In the genomic region with DNA sequence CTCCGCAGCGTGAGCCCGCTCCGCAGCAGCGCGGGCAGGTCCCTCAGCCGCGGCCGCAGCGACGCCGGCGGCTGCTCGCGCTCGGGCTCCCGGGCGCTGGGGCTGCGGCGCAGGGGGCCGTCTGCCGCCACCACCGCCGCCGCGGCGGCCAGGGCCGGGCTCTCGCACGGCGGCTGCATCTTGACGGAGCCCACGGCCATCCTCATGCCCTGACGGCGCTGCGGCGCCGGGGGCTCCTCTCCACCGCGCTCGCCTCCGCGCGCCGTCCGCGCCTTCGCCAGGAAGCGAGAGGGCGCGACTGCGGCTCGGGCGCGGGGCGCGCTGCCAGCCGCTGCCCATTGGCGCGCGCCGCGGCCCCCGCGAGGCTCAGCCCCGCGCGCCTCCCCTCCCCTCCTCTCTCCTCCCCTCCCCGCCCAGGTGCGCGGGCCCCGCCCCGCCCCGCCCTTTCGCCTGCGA, we compare ENCODE assay signal across 2 cellular contexts.
TF ChIP-seq lines count a peak whose summit lies in the region.

TSS of gene RAPGEF5 (minus strand) at position 300 of the 456 bp plus-strand sequence. CDS start at position 206, 94 bp downstream.

TF ChIP-seq in SK-N-SH, 30 proteins besides CTCF, POLR2A, EP300 and RAD21 (continued from another document):
- no peak for TF ChIP-seq REST (IDR thresholded peaks at IDR 0.05; ENCODE audit: low read depth, low read length)
- no peak for TF ChIP-seq TCF12 (IDR thresholded peaks at IDR 0.05)
- TF ChIP-seq SMC3 (IDR thresholded peaks at IDR 0.05; ENCODE audit: low read depth, low read length): no peak
- no peak for TF ChIP-seq JUND (IDR thresholded peaks at IDR 0.05)
- TF ChIP-seq TAF1 (IDR thresholded peaks at IDR 0.05; ENCODE audit: borderline replicate concordance, low read depth, low read length): no peak
- no peak for TF ChIP-seq FOSL2 (IDR thresholded peaks at IDR 0.05; ENCODE audit: borderline replicate concordance, low read depth)
- no peak for TF ChIP-seq ELF1 (IDR thresholded peaks at IDR 0.05)
- no peak for TF ChIP-seq USF2 (IDR thresholded peaks at IDR 0.05; ENCODE audit: borderline replicate concordance, low read depth, low read length)
- TF ChIP-seq POLR2AphosphoS5 (IDR thresholded peaks at IDR 0.05; ENCODE audit: low read depth, low read length): no peak
- TF ChIP-seq MAX (IDR thresholded peaks at IDR 0.05; ENCODE audit: low read depth): no peak
- TF ChIP-seq GATA2 (CRISPR knock-in tag; IDR thresholded peaks at IDR 0.05): no peak
- no peak for TF ChIP-seq NRF1 (IDR thresholded peaks at IDR 0.05; ENCODE audit: low read depth, low read length)
- no peak for TF ChIP-seq CHD2 (IDR thresholded peaks at IDR 0.05; ENCODE audit: low read length, partially characterized antibody)
- TF ChIP-seq NFIC (IDR thresholded peaks at IDR 0.05; ENCODE audit: borderline replicate concordance): no peak

TF ChIP-seq in neural cell, 6 proteins besides CTCF, POLR2A, EP300 and RAD21 (continued from another document):
- TF ChIP-seq EZH2 (IDR thresholded peaks at IDR 0.05; ENCODE audit: borderline replicate concordance, insufficient read depth, low read length, poor library complexity, severe bottlenecking): no peak
- TF ChIP-seq MXI1 (conservative IDR thresholded peaks at IDR 0.05; ENCODE audit: poor library complexity, severe bottlenecking): no peak
- no peak for TF ChIP-seq TAF1 (IDR thresholded peaks at IDR 0.05; ENCODE audit: low read depth)
- no peak for TF ChIP-seq SMC3 (conservative IDR thresholded peaks at IDR 0.05; ENCODE audit: poor library complexity)
